36 cellular contexts compared by ENCODE assay signal in genomic region chr3:87867001-87867400, GRCh38.
DNase-seq lines count a peak whose midpoint lies in the region; ATAC-seq and TF ChIP-seq lines count a peak whose summit lies in the region.
"Had no signal": no experiment of that assay in that cellular context is flagged by ENCODE, and none has a peak within 500 bp of the region (broad histone marks: within the 10 kb centered on the region; RNA-seq: fewer than 3 reads in every experiment).

No MANE protein-coding gene starts in this region.

- TF ChIP-seq CTCF in fibroblast of mammary gland (conservative IDR thresholded peaks at IDR 0.05; ENCODE audit: control insufficient read depth, insufficient read depth, low read depth, low read length) (no peak), right atrium auricular region (IDR thresholded peaks at IDR 0.05) (no peak)

- no peak overlapping the region for H3K4me3 Mint-ChIP-seq in naive thymus-derived CD4-positive, alpha-beta T cell
- H3K4me3 Mint-ChIP-seq: activated CD4-positive, alpha-beta T cell treated with anti-CD3 and anti-CD28 coated beads for 36 hours; activated CD8-positive, alpha-beta T cell treated with anti-CD3 and anti-CD28 coated beads, Interleukin-2, amount 10 ng/mL, durations not matched to agents 7 days and 5 days; activated naive CD4-positive, alpha-beta T cell treated with anti-CD3 and anti-CD28 coated beads, Interleukin-2, amount 10 ng/mL, durations not matched to agents 7 days and 5 days; CD4-positive, alpha-beta T cell; mesothelial cell of epicardium; naive B cell; type B pancreatic cell had no signal

- in situ Hi-C loops in HAP-1 (cut with MboI; ENCODE audit: low sequenced_read_pairs), result no loop called here

- ATAC-seq in naive thymus-derived CD4-positive, alpha-beta T cell, result no peak
- ATAC-seq: activated CD4-positive, alpha-beta T cell treated with anti-CD3 and anti-CD28 coated beads for 36 hours; activated CD8-positive, alpha-beta T cell treated with anti-CD3 and anti-CD28 coated beads, Interleukin-2, amount 10 ng/mL, durations not matched to agents 7 days and 5 days; left ventricle myocardium superior; sciatic nerve had no signal

- DNase-seq in GM03348 (ENCODE audit: low spot score) (peak; percentile 27), RPMI7951 (ENCODE audit: low read depth) (peak; percentile 39), fibroblast of mammary gland (ENCODE audit: low read depth) (peak; percentile 7), stromal cell of bone marrow (ENCODE audit: low read depth) (peak; percentile 21), right atrium auricular region (ENCODE audit: low spot score) (no peak), HAP-1 (ENCODE audit: low spot score in 2 of 2) (no peak)
- DNase-seq in naive thymus-derived CD4-positive, alpha-beta T cell, result no peak
- DNase-seq: activated CD4-positive, alpha-beta T cell treated with anti-CD3 and anti-CD28 coated beads for 36 hours; activated CD8-positive, alpha-beta T cell treated with anti-CD3 and anti-CD28 coated beads, Interleukin-2, amount 10 ng/mL, durations not matched to agents 7 days and 5 days; activated naive CD4-positive, alpha-beta T cell treated with anti-CD3 and anti-CD28 coated beads, Interleukin-2, amount 10 ng/mL, durations not matched to agents 7 days and 5 days; adrenal gland; AML-193; CD4-positive, alpha-beta T cell; colonic mucosa; DMS79 treated with DMSO at 0.1 percent for 48 hours; effector CD4-positive, alpha-beta T cell; glutamatergic neuron; H7; KG1; kidney; left ventricle myocardium superior; naive B cell; NCI-H1436; NCI-H2081 treated with DMSO at 0.1 percent for 48 hours; NCI-H2227 treated with DMSO at 0.1 percent for 48 hours; Peyer's patch; SHP77 treated with DMSO at 0.1 percent for 48 hours; stimulated activated CD4-positive, alpha-beta T cell treated with anti-CD3 and anti-CD28 coated beads, Interleukin-4, amount 100 ng/mL, for 24 hours; substantia nigra; SW 1271 had no signal

- no peaks in the 10 kb centered on the region for H3K4me1 Mint-ChIP-seq in naive thymus-derived CD4-positive, alpha-beta T cell
- H3K4me1 Mint-ChIP-seq: activated CD4-positive, alpha-beta T cell treated with anti-CD3 and anti-CD28 coated beads for 36 hours; activated naive CD4-positive, alpha-beta T cell treated with anti-CD3 and anti-CD28 coated beads, Interleukin-2, amount 10 ng/mL, durations not matched to agents 7 days and 5 days; mesothelial cell of epicardium; naive B cell had no signal

- H3K27me3 Mint-ChIP-seq in naive thymus-derived CD4-positive, alpha-beta T cell, result peaks cover 2 to 24% (median 7%) of the 10 kb centered on the region in 5 donors
- H3K27me3 Mint-ChIP-seq: activated CD4-positive, alpha-beta T cell treated with anti-CD3 and anti-CD28 coated beads for 36 hours; activated naive CD4-positive, alpha-beta T cell treated with anti-CD3 and anti-CD28 coated beads, Interleukin-2, amount 10 ng/mL, durations not matched to agents 7 days and 5 days; naive B cell; progenitor cell of endocrine pancreas; type B pancreatic cell had no signal

- H3K9me3 ChIP-seq in right atrium auricular region, result peaks cover 0 to 24% of the 10 kb centered on the region in 2 donors
- no peaks in the 10 kb centered on the region for H3K9me3 ChIP-seq in HAP-1
- peaks cover 0 to 7% (median 0%) of the 10 kb centered on the region in 3 experiments for H3K9me3 ChIP-seq in naive thymus-derived CD4-positive, alpha-beta T cell (ENCODE audit: control insufficient read depth in 2 of 3, low read length in 3 of 3)
- H3K9me3 ChIP-seq: adrenal gland, colonic mucosa, Peyer's patch had no signal

- intact Hi-C loops in naive thymus-derived CD4-positive, alpha-beta T cell (cut with micrococcal nuclease), result no loop called here

- peaks cover 5 to 25% (median 17%) of the 10 kb centered on the region in 11 donors for H3K9me3 Mint-ChIP-seq in naive thymus-derived CD4-positive, alpha-beta T cell
- H3K9me3 Mint-ChIP-seq: activated naive CD4-positive, alpha-beta T cell treated with anti-CD3 and anti-CD28 coated beads, Interleukin-2, amount 10 ng/mL, durations not matched to agents 7 days and 5 days had no signal

- POLR2A ChIA-PET in naive thymus-derived CD4-positive, alpha-beta T cell (lab: Charles Lee), result no interaction called here

- H3K36me3 ChIP-seq in right atrium auricular region (no peaks in the 10 kb centered on the region), HAP-1 (replicated peaks) (no peaks in the 10 kb centered on the region)
- H3K36me3 ChIP-seq in naive thymus-derived CD4-positive, alpha-beta T cell (ENCODE audit: control insufficient read depth in 2 of 3, insufficient read depth in 3 of 3, low read length in 3 of 3), result no peaks in the 10 kb centered on the region
- H3K36me3 ChIP-seq: adrenal gland, colonic mucosa, neutrophil, Peyer's patch had no signal

- H3K4me3 ChIP-seq in fibroblast of mammary gland (ENCODE audit: control insufficient read depth, low read depth, low read length) (no peak overlapping the region), right atrium auricular region (no peak overlapping the region), HAP-1 (no peak overlapping the region)
- no peak overlapping the region for H3K4me3 ChIP-seq in naive thymus-derived CD4-positive, alpha-beta T cell (ENCODE audit: low read length)
- H3K4me3 ChIP-seq: adrenal gland, colonic mucosa, Peyer's patch had no signal

- no peak overlapping the region for H3K27ac Mint-ChIP-seq in naive thymus-derived CD4-positive, alpha-beta T cell
- H3K27ac Mint-ChIP-seq: activated CD4-positive, alpha-beta T cell treated with anti-CD3 and anti-CD28 coated beads for 36 hours; activated CD8-positive, alpha-beta T cell treated with anti-CD3 and anti-CD28 coated beads, Interleukin-2, amount 10 ng/mL, durations not matched to agents 7 days and 5 days; activated naive CD4-positive, alpha-beta T cell treated with anti-CD3 and anti-CD28 coated beads, Interleukin-2, amount 10 ng/mL, durations not matched to agents 7 days and 5 days; CD4-positive, alpha-beta T cell; mesothelial cell of epicardium; naive B cell; progenitor cell of endocrine pancreas; type B pancreatic cell had no signal

- H3K27ac ChIP-seq in right atrium auricular region, result no peak overlapping the region
- no peak overlapping the region for H3K27ac ChIP-seq in naive thymus-derived CD4-positive, alpha-beta T cell (ENCODE audit: low read depth, low read length)
- H3K27ac ChIP-seq: adrenal gland, colonic mucosa, neutrophil, Peyer's patch, VCaP had no signal

- CTCF ChIA-PET in naive thymus-derived CD4-positive, alpha-beta T cell (lab: Charles Lee), result no interaction called here

- H3K27me3 ChIP-seq in right atrium auricular region (no peaks in the 10 kb centered on the region), HAP-1 (ENCODE audit: low read depth) (no peaks in the 10 kb centered on the region)
- no peaks in the 10 kb centered on the region for H3K27me3 ChIP-seq in naive thymus-derived CD4-positive, alpha-beta T cell (ENCODE audit: control insufficient read depth in 2 of 2, insufficient read depth in 2 of 2, low read length in 2 of 2)
- H3K27me3 ChIP-seq: adrenal gland, colonic mucosa, neutrophil, Peyer's patch had no signal

- peaks cover 0 to 6% (median 4%) of the 10 kb centered on the region in 5 donors for H3K36me3 Mint-ChIP-seq in naive thymus-derived CD4-positive, alpha-beta T cell
- H3K36me3 Mint-ChIP-seq: activated naive CD4-positive, alpha-beta T cell treated with anti-CD3 and anti-CD28 coated beads, Interleukin-2, amount 10 ng/mL, durations not matched to agents 7 days and 5 days; mesothelial cell of epicardium; type B pancreatic cell had no signal

- H3K4me1 ChIP-seq in right atrium auricular region, result no peaks in the 10 kb centered on the region
- H3K4me1 ChIP-seq in HAP-1, result no peaks in the 10 kb centered on the region
- no peaks in the 10 kb centered on the region for H3K4me1 ChIP-seq in naive thymus-derived CD4-positive, alpha-beta T cell (ENCODE audit: control insufficient read depth in 2 of 2, insufficient read depth in 2 of 2, low read length in 2 of 2)
- H3K4me1 ChIP-seq: adrenal gland, colonic mucosa, Peyer's patch had no signal

Comparison
In these comparisons a context has a peak if more than half of its experiments do, and no peak if none do; other contexts are left out.
1. DNase-seq: peak in GM03348 (single experiment), RPMI7951 (single experiment), fibroblast of mammary gland (single experiment) and stromal cell of bone marrow (single experiment); none in right atrium auricular region (single experiment), HAP-1 (0 of 2) and naive thymus-derived CD4-positive, alpha-beta T cell (0 of 9).